8 cellular contexts compared by ENCODE assay signal in genomic region chr10:68720793-68721672, GRCh38. TPM values are rescaled to one million over a fixed set of nuclear protein-coding genes. Genes with fewer than 3 reads are reported as not detected.
A peak's percentile ranks its signal among the peaks of the same experiment; 100 is the strongest.
DNase-seq lines count a peak whose midpoint lies in the region; ATAC-seq, FAIRE-seq and TF ChIP-seq lines count a peak whose summit lies in the region.

Gene CCAR1, plus strand, starts transcription at chr10:68721239. Its CDS starts 1,266 bp downstream, at chr10:68722505.

- no peaks in the 10 kb centered on the region for H3K27me3 Mint-ChIP-seq in T-helper 2 cell treated with Interferon-gamma antibody and Interleukin-4, amounts not matched to agents 5 μg/mL and 100 μg/mL, for 36 hours (ENCODE audit: low read depth)

- 0% methylated on average over 64 to 72 of the region's 72 CpGs for WGBS in psoas muscle, 3 donors

- peaks cover 21% of the 10 kb centered on the region for H3K36me3 Mint-ChIP-seq in T-helper 2 cell treated with Interferon-gamma antibody and Interleukin-4, amounts not matched to agents 5 μg/mL and 100 μg/mL, for 36 hours (ENCODE audit: low read depth)

- H3K4me3 Mint-ChIP-seq in T-helper 2 cell treated with Interferon-gamma antibody and Interleukin-4, amounts not matched to agents 5 μg/mL and 100 μg/mL, for 36 hours = peak within 1 kb of the TSS; percentile 87

- FAIRE-seq in urothelium cell line (lab: Jason Lieb, UNC) = peak; percentile 82

- H3K4me1 ChIP-seq in ascending aorta (peaks cover 0 to 10% of the 10 kb centered on the region in 2 donors), right atrium auricular region (peaks cover 0 to 11% of the 10 kb centered on the region in 2 donors), psoas muscle (peaks cover 10% of the 10 kb centered on the region)

- H3K27me3 ChIP-seq in ascending aorta = no peaks in the 10 kb centered on the region
- H3K27me3 ChIP-seq in right atrium auricular region = no peaks in the 10 kb centered on the region
- no peaks in the 10 kb centered on the region for H3K27me3 ChIP-seq in psoas muscle (ENCODE audit: insufficient read depth in 3 of 3, low read length in 2 of 3)

- ATAC-seq in GM18502 (IDR thresholded peaks at IDR 0.05; ENCODE audit: poor library complexity, unreplicated experiment) (peak; percentile 99), HG02970 (IDR thresholded peaks at IDR 0.05; ENCODE audit: low FRiP score, unreplicated experiment) (peak; percentile 98), psoas muscle (peak; percentile 97 to 98 (median 97))

- intact Hi-C loops in ascending aorta (cut with DNase I) (loop anchor here (1.0 to 5.0 kb wide), 6 partner anchors 159 to 401 kb away; partner anchors contain the start of genes DDX50, RUFY2, SLC25A16 and TET1), psoas muscle (cut with DNase I) (loop anchor here in 1 of 2 donors (10.0 kb wide), 1 partner anchor 166 kb away; no protein-coding TSS in a partner anchor)

- no peak for TF ChIP-seq CTCF in ascending aorta (IDR thresholded peaks at IDR 0.05)
- no peak for TF ChIP-seq CTCF in right atrium auricular region (IDR thresholded peaks at IDR 0.05)
- TF ChIP-seq CTCF in psoas muscle (IDR thresholded peaks at IDR 0.05) = no peak

- H3K36me3 ChIP-seq in ascending aorta = peaks cover 6 to 24% of the 10 kb centered on the region in 2 donors
- peaks cover 16% of the 10 kb centered on the region for H3K36me3 ChIP-seq in right atrium auricular region
- H3K36me3 ChIP-seq in psoas muscle (ENCODE audit: insufficient read depth in 1 of 2, low read depth in 1 of 2) = peaks cover 4 to 35% of the 10 kb centered on the region in 2 donors

- H3K4me3 ChIP-seq in ascending aorta (peak within 1 kb of the TSS; percentile 83 to 91), right atrium auricular region (peak within 1 kb of the TSS; percentile 78 to 85), psoas muscle (peak within 1 kb of the TSS; percentile 91)

- H3K9me3 Mint-ChIP-seq in T-helper 2 cell treated with Interferon-gamma antibody and Interleukin-4, amounts not matched to agents 5 μg/mL and 100 μg/mL, for 36 hours = no peaks in the 10 kb centered on the region

- no peaks in the 10 kb centered on the region for H3K9me3 ChIP-seq in ascending aorta
- H3K9me3 ChIP-seq in right atrium auricular region = no peaks in the 10 kb centered on the region
- H3K9me3 ChIP-seq in psoas muscle = no peaks in the 10 kb centered on the region

- peak; percentile 90 to 95 for DNase-seq in NCI-H1930 (lab: John Stamatoyannopoulos, UW)
- peak; percentile 96 for DNase-seq in T-helper 2 cell treated with Interferon-gamma antibody and Interleukin-4, amounts not matched to agents 5 μg/mL and 100 μg/mL, for 36 hours (ENCODE audit: low spot score)
- DNase-seq in ascending aorta (ENCODE audit: low spot score in 2 of 2) = peak; percentile 74 to 98
- peak; percentile 96 for DNase-seq in right atrium auricular region (ENCODE audit: low spot score)
- DNase-seq in psoas muscle = peak; percentile 97 to 99
- peak; percentile 99 for DNase-seq in urothelium cell line (ENCODE audit: low spot score)

- H3K4me1 Mint-ChIP-seq in T-helper 2 cell treated with Interferon-gamma antibody and Interleukin-4, amounts not matched to agents 5 μg/mL and 100 μg/mL, for 36 hours (ENCODE audit: low read depth) = peaks cover 12% of the 10 kb centered on the region

- H3K27ac Mint-ChIP-seq in T-helper 2 cell treated with Interferon-gamma antibody and Interleukin-4, amounts not matched to agents 5 μg/mL and 100 μg/mL, for 36 hours = peak within 1 kb of the TSS; percentile 100

- H3K27ac ChIP-seq in ascending aorta (peak within 1 kb of the TSS; percentile 91 to 97), right atrium auricular region (peak within 1 kb of the TSS; percentile 89 to 92), psoas muscle (peak within 1 kb of the TSS; percentile 94)

RNA-seq across cellular contexts. Expression of gene CCAR1, which starts in this region (rescaled TPM):
- total RNA-seq in ascending aorta (9.5 TPM), right atrium auricular region (10 to 100 TPM; 21.0 to 25.0 TPM), psoas muscle (10 to 100 TPM; 24.1 to 52.8 (median 34.0) TPM)
- polyA plus RNA-seq in psoas muscle = 10 to 100 TPM; 22.1 to 44.6 (median 26.7) TPM

Comparison
In these comparisons a context has a peak if more than half of its experiments do, and no peak if none do; other contexts are left out.
1. Peak in every context shown above with its lines: DNase-seq, ATAC-seq, H3K4me3 ChIP-seq and H3K27ac ChIP-seq.